Comparison of ENCODE assay signal across 8 cellular contexts in genomic region chr2:181106789-181107418, GRCh38.
A peak's percentile ranks its signal among the peaks of the same experiment; 100 is the strongest.
DNase-seq lines count a peak whose midpoint lies in the region; ATAC-seq and TF ChIP-seq lines count a peak whose summit lies in the region.

No MANE protein-coding gene starts in this region.

- DNase-seq in GM10266 (ENCODE audit: extremely low spot score) (peak; percentile 59), HS-27A (ENCODE audit: low read depth) (peak; percentile 51), NCI-H2196 (lab: John Stamatoyannopoulos, UW; ENCODE audit: unreplicated experiment) (no peak), Caco-2 (no peak), inferior parietal cortex (ENCODE audit: extremely low spot score) (no peak)
- peak; percentile 54 for DNase-seq in activated CD8-positive, alpha-beta T cell treated with anti-CD3 and anti-CD28 coated beads for 36 hours
- DNase-seq in naive thymus-derived CD8-positive, alpha-beta T cell = no peak

- H3K4me3 ChIP-seq in Caco-2 (ENCODE audit: low read depth, low read length) = no peak overlapping the region

- TF ChIP-seq CTCF in GM10266 (IDR thresholded peaks at IDR 0.05; ENCODE audit: control insufficient read depth, insufficient read depth, low read depth, missing control alignments) (no peak), Caco-2 (IDR thresholded peaks at IDR 0.05; ENCODE audit: insufficient read depth in 1 of 2, low read depth in 1 of 2, low read length in 1 of 2, severe bottlenecking in 1 of 2, unreplicated experiment in 1 of 2) (no peak)
- TF ChIP-seq CTCF in activated CD8-positive, alpha-beta T cell treated with anti-CD3 and anti-CD28 coated beads for 36 hours (IDR thresholded peaks at IDR 0.05) = no peak

- H3K4me1 Mint-ChIP-seq in activated CD8-positive, alpha-beta T cell treated with anti-CD3 and anti-CD28 coated beads for 36 hours (ENCODE audit: low read depth) = peaks cover 49% of the 10 kb centered on the region
- peaks cover 15 to 39% (median 38%) of the 10 kb centered on the region in 4 donors for H3K4me1 Mint-ChIP-seq in naive thymus-derived CD8-positive, alpha-beta T cell
- no peaks in the 10 kb centered on the region for H3K4me1 Mint-ChIP-seq in Caco-2 (ENCODE audit: low read depth, unreplicated experiment)

- no peaks in the 10 kb centered on the region for H3K36me3 ChIP-seq in Caco-2 (ENCODE audit: control insufficient read depth, insufficient read depth, low read length)

- H3K27ac Mint-ChIP-seq in activated CD8-positive, alpha-beta T cell treated with anti-CD3 and anti-CD28 coated beads for 36 hours = peak overlapping the region; percentile 89
- peak overlapping the region in 7 of 10 donors; percentile 16 to 93 (median 72) for H3K27ac Mint-ChIP-seq in naive thymus-derived CD8-positive, alpha-beta T cell
- no peak overlapping the region for H3K27ac Mint-ChIP-seq in Caco-2 (ENCODE audit: unreplicated experiment)

- ATAC-seq in GM21528 (IDR thresholded peaks at IDR 0.05; ENCODE audit: low FRiP score, unreplicated experiment) = peak; percentile 99
- peak; percentile 89 for ATAC-seq in activated CD8-positive, alpha-beta T cell treated with anti-CD3 and anti-CD28 coated beads for 36 hours
- ATAC-seq in naive thymus-derived CD8-positive, alpha-beta T cell = peak; percentile 43 to 71

- CTCF ChIA-PET in activated CD8-positive, alpha-beta T cell treated with anti-CD3 and anti-CD28 coated beads for 36 hours (lab: Charles Lee) = interaction anchor here (0.7 to 5.7 kb wide), 6 partner anchors 15 to 608 kb away, joined by 3 to 43 read pairs (median 3); partner anchors contain the start of gene ITGA4
- CTCF ChIA-PET in Caco-2 (lab: Charles Lee) = no interaction called here

- H3K27me3 Mint-ChIP-seq in activated CD8-positive, alpha-beta T cell treated with anti-CD3 and anti-CD28 coated beads for 36 hours = no peaks in the 10 kb centered on the region
- no peaks in the 10 kb centered on the region for H3K27me3 Mint-ChIP-seq in naive thymus-derived CD8-positive, alpha-beta T cell
- peaks cover 3% of the 10 kb centered on the region for H3K27me3 Mint-ChIP-seq in Caco-2 (ENCODE audit: insufficient read depth, unreplicated experiment)

- no peaks in the 10 kb centered on the region for H3K4me1 ChIP-seq in Caco-2

- intact Hi-C loops in activated CD8-positive, alpha-beta T cell treated with anti-CD3 and anti-CD28 coated beads for 36 hours (cut with micrococcal nuclease) = loop anchor here (1.0 to 10.0 kb wide), 6 partner anchors 17 to 608 kb away; no protein-coding TSS in a partner anchor
- intact Hi-C loops in Caco-2 (cut with micrococcal nuclease; ENCODE audit: unreplicated experiment) = no loop called here

- POLR2A ChIA-PET in activated CD8-positive, alpha-beta T cell treated with anti-CD3 and anti-CD28 coated beads for 36 hours (lab: Charles Lee) = interaction anchor here (0.6 to 3.0 kb wide), 4 partner anchors 15 to 350 kb away, joined by 3 to 12 read pairs (median 3); partner anchors contain the start of gene ITGA4
- POLR2A ChIA-PET in naive thymus-derived CD8-positive, alpha-beta T cell (lab: Charles Lee) = interaction anchor here (0.6 to 6.8 kb wide), 8 partner anchors 10 to 350 kb away, joined by 3 to 53 read pairs (median 3); partner anchors contain the start of gene ITGA4
- POLR2A ChIA-PET in Caco-2 (lab: Charles Lee) = no interaction called here

- H3K27me3 ChIP-seq in Caco-2 (replicated peaks; ENCODE audit: control insufficient read depth, insufficient read depth, low read length) = no peaks in the 10 kb centered on the region

- H3K9me3 Mint-ChIP-seq in activated CD8-positive, alpha-beta T cell treated with anti-CD3 and anti-CD28 coated beads for 36 hours = peaks cover 4% of the 10 kb centered on the region
- H3K9me3 Mint-ChIP-seq in naive thymus-derived CD8-positive, alpha-beta T cell = peaks cover 0 to 12% (median 0%) of the 10 kb centered on the region in 9 donors
- no peaks in the 10 kb centered on the region for H3K9me3 Mint-ChIP-seq in Caco-2 (ENCODE audit: unreplicated experiment)

- H3K9me3 ChIP-seq in Caco-2 = no peaks in the 10 kb centered on the region

- H3K36me3 Mint-ChIP-seq in activated CD8-positive, alpha-beta T cell treated with anti-CD3 and anti-CD28 coated beads for 36 hours (ENCODE audit: low read depth) = peaks cover 14% of the 10 kb centered on the region
- peaks cover 0 to 5% (median 0%) of the 10 kb centered on the region in 3 donors for H3K36me3 Mint-ChIP-seq in naive thymus-derived CD8-positive, alpha-beta T cell
- no peaks in the 10 kb centered on the region for H3K36me3 Mint-ChIP-seq in Caco-2 (ENCODE audit: insufficient read depth, unreplicated experiment)

- H3K4me3 Mint-ChIP-seq in activated CD8-positive, alpha-beta T cell treated with anti-CD3 and anti-CD28 coated beads for 36 hours = peak overlapping the region; percentile 52
- peak overlapping the region in 6 of 10 donors; percentile 8 to 57 (median 38) for H3K4me3 Mint-ChIP-seq in naive thymus-derived CD8-positive, alpha-beta T cell
- H3K4me3 Mint-ChIP-seq in Caco-2 (ENCODE audit: unreplicated experiment) = no peak overlapping the region

- no TSS peak for BruUV-seq in Caco-2 (replicated peaks; lab: Mats Ljungman, UMichigan)

Comparison
In these comparisons a context has a peak if more than half of its experiments do, and no peak if none do; other contexts are left out.
1. DNase-seq: peak in GM10266 (single experiment), HS-27A (single experiment) and activated CD8-positive, alpha-beta T cell treated with anti-CD3 and anti-CD28 coated beads for 36 hours (single experiment); none in naive thymus-derived CD8-positive, alpha-beta T cell (0 of 10), NCI-H2196 (single experiment), Caco-2 (0 of 2) and inferior parietal cortex (single experiment).
2. Peak in every context shown above with its lines, with median percentiles within 50 percentile points of each other: ATAC-seq.